Comparison of ENCODE assay signal across 14 cellular contexts in genomic region chr15:45168751-45169551, GRCh38. TPM values are rescaled to one million over a fixed set of nuclear protein-coding genes. Genes with fewer than 3 reads are reported as not detected.
A peak's percentile ranks its signal among the peaks of the same experiment; 100 is the strongest.
DNase-seq lines count a peak whose midpoint lies in the region; ATAC-seq and TF ChIP-seq lines count a peak whose summit lies in the region.
"Had no signal": no experiment of that assay in that cellular context is flagged by ENCODE, and none has a peak within 500 bp of the region (broad histone marks: within the 10 kb centered on the region; RNA-seq: fewer than 3 reads in every experiment).

No MANE protein-coding gene starts in this region.

- POLR2A ChIA-PET in SK-N-SH (lab: Yijun Ruan, JAX) = interaction anchor here (0.8 to 5.9 kb wide), 7 partner anchors 8 to 110 kb away, joined by 3 to 97 read pairs (median 6); partner anchors contain the start of gene SHF

- H3K9me2 ChIP-seq in SK-N-SH = no peaks in the 10 kb centered on the region

- peak overlapping the region; percentile 64 for H3K4me3 Mint-ChIP-seq in stimulated activated effector memory CD8-positive, alpha-beta T cell treated with anti-CD3 and anti-CD28 coated beads, Interleukin-12 subunit alpha, Interleukin-12 subunit beta, amount 100 ng/mL, for 72 hours

- peaks cover 29% of the 10 kb centered on the region for H3K36me3 Mint-ChIP-seq in stimulated activated effector memory CD8-positive, alpha-beta T cell treated with anti-CD3 and anti-CD28 coated beads, Interleukin-12 subunit alpha, Interleukin-12 subunit beta, amount 100 ng/mL, for 72 hours

- no peak for TF ChIP-seq EP300 in SK-N-SH (IDR thresholded peaks at IDR 0.05; ENCODE audit: borderline replicate concordance in 1 of 2, low read depth in 1 of 2, low read length in 1 of 2)

- H4K20me1 ChIP-seq in SK-N-SH (ENCODE audit: insufficient read depth) (no peaks in the 10 kb centered on the region), OCI-LY3 (ENCODE audit: insufficient read depth, low read length) (no peaks in the 10 kb centered on the region)

- H3K9me3 ChIP-seq in SK-N-SH (no peaks in the 10 kb centered on the region), OCI-LY3 (ENCODE audit: insufficient read depth, low read length) (no peaks in the 10 kb centered on the region)
- H3K9me3 ChIP-seq: HAP-1, right atrium auricular region, SJCRH30 had no signal

- no peak overlapping the region for H3K9ac ChIP-seq in SK-N-SH
- no peak overlapping the region for H3K9ac ChIP-seq in OCI-LY3 (ENCODE audit: low read length)

- peak overlapping the region; percentile 28 to 100; a peak in 3 of 4 replicates for H3K27ac ChIP-seq in SK-N-SH (ENCODE audit: low read depth in 2 of 2, low read length in 1 of 2)
- H3K27ac ChIP-seq in OCI-LY3 (ENCODE audit: low read length) = no peak overlapping the region
- H3K27ac ChIP-seq: SJCRH30 had no signal

- peak; percentile 82 for DNase-seq in SK-N-SH
- peak; percentile 81 to 91 for DNase-seq in erythroblast (lab: John Stamatoyannopoulos, UW)
- no peak for DNase-seq in stimulated activated effector memory CD8-positive, alpha-beta T cell treated with anti-CD3 and anti-CD28 coated beads, Interleukin-12 subunit alpha, Interleukin-12 subunit beta, amount 100 ng/mL, for 72 hours (ENCODE audit: low spot score in 2 of 2)
- DNase-seq in DMS79 treated with DMSO at 0.1 percent for 48 hours (lab: John Stamatoyannopoulos, UW) = no peak
- DNase-seq in OCI-M2 (lab: John Stamatoyannopoulos, UW; ENCODE audit: unreplicated experiment) = no peak
- DNase-seq in DMS153 (lab: John Stamatoyannopoulos, UW) = no peak
- DNase-seq: DMS79, mesenchymal stem cell, SJCRH30 had no signal

- CTCF ChIA-PET in SK-N-SH (lab: Yijun Ruan, JAX) = interaction anchor here (0.7 to 5.9 kb wide), 12 partner anchors 11 to 321 kb away, joined by 3 to 31 read pairs (median 9); partner anchors contain the start of gene SHF

- no peak for ATAC-seq in SK-N-SH treated with all-trans-retinoic acid at 6 μM for 48 hours
- ATAC-seq in stimulated activated effector memory CD8-positive, alpha-beta T cell treated with anti-CD3 and anti-CD28 coated beads, Interleukin-12 subunit alpha, Interleukin-12 subunit beta, amount 100 ng/mL, for 72 hours = no peak

- peaks cover 11 to 71% of the 10 kb centered on the region in 2 experiments for H3K4me1 ChIP-seq in SK-N-SH (ENCODE audit: control insufficient read depth in 1 of 2, insufficient read depth in 2 of 2, low read depth in 1 of 2, low read length in 1 of 2)
- peaks cover 22% of the 10 kb centered on the region for H3K4me1 ChIP-seq in OCI-LY3 (ENCODE audit: low read length)
- H3K4me1 ChIP-seq: SJCRH30 had no signal

- H3K36me3 ChIP-seq in SK-N-SH (replicated peaks in 1 of 2; ENCODE audit: control insufficient read depth in 1 of 2, insufficient read depth in 2 of 2, low read length in 1 of 2) (peaks cover 0 to 2% of the 10 kb centered on the region in 2 experiments), OCI-LY3 (replicated peaks; ENCODE audit: low read depth, low read length) (no peaks in the 10 kb centered on the region)
- H3K36me3 ChIP-seq: HAP-1, right atrium auricular region had no signal

- TF ChIP-seq CTCF in SK-N-SH (IDR thresholded peaks at IDR 0.05) (no peak), OCI-LY3 (IDR thresholded peaks at IDR 0.05; ENCODE audit: low read depth, low read length) (no peak)

- WGBS in SK-N-SH (ENCODE audit: low lambda C conversion rate) = 70% methylated on average over 9 of the region's 9 CpGs

- peak overlapping the region; percentile 90 for H3K27ac Mint-ChIP-seq in stimulated activated effector memory CD8-positive, alpha-beta T cell treated with anti-CD3 and anti-CD28 coated beads, Interleukin-12 subunit alpha, Interleukin-12 subunit beta, amount 100 ng/mL, for 72 hours
- H3K27ac Mint-ChIP-seq: activated T-helper 2 cell treated with anti-CD3 and anti-CD28 coated beads, Interferon-gamma antibody, Interleukin-2, Interleukin-4, amounts not matched to agents 10 μg/mL and 5 μg/mL and 100 μg/mL, durations not matched to agents 14 hours and 24 hours and 36 hours had no signal

- H2AFZ ChIP-seq in SK-N-SH (ENCODE audit: low read depth) = no peak overlapping the region
- no peak overlapping the region for H2AFZ ChIP-seq in OCI-LY3 (ENCODE audit: low read depth, low read length)

- no peak for TF ChIP-seq POLR2A in erythroblast (IDR thresholded peaks at IDR 0.05; ENCODE audit: low read length)

- H3K4me1 Mint-ChIP-seq in stimulated activated effector memory CD8-positive, alpha-beta T cell treated with anti-CD3 and anti-CD28 coated beads, Interleukin-12 subunit alpha, Interleukin-12 subunit beta, amount 100 ng/mL, for 72 hours = peaks cover 30% of the 10 kb centered on the region

- H3K4me2 ChIP-seq in SK-N-SH = no peak overlapping the region
- peak overlapping the region; percentile 20; the same call in 1 of the 2 replicates for H3K4me2 ChIP-seq in OCI-LY3 (ENCODE audit: low read length)

- H3K4me3 ChIP-seq in SK-N-SH (ENCODE audit: low read depth in 2 of 2, low read length in 1 of 2) = no peak overlapping the region; a peak in 1 of 4 replicates
- no peak overlapping the region for H3K4me3 ChIP-seq in OCI-LY3 (ENCODE audit: low read length)
- H3K4me3 ChIP-seq: HAP-1, right atrium auricular region, SJCRH30 had no signal

- no peaks in the 10 kb centered on the region for H3K9me3 Mint-ChIP-seq in stimulated activated effector memory CD8-positive, alpha-beta T cell treated with anti-CD3 and anti-CD28 coated beads, Interleukin-12 subunit alpha, Interleukin-12 subunit beta, amount 100 ng/mL, for 72 hours
- H3K9me3 Mint-ChIP-seq: activated T-helper 2 cell treated with anti-CD3 and anti-CD28 coated beads, Interferon-gamma antibody, Interleukin-2, Interleukin-4, amounts not matched to agents 10 μg/mL and 5 μg/mL and 100 μg/mL, durations not matched to agents 14 hours and 24 hours and 36 hours had no signal

- no peaks in the 10 kb centered on the region for H3K27me3 ChIP-seq in SK-N-SH (ENCODE audit: insufficient read depth)
- no peaks in the 10 kb centered on the region for H3K27me3 ChIP-seq in OCI-LY3 (ENCODE audit: low read depth, low read length)
- H3K27me3 ChIP-seq: right atrium auricular region, SJCRH30 had no signal

- peaks cover 6% of the 10 kb centered on the region for H3F3A ChIP-seq in SK-N-SH (replicated peaks; ENCODE audit: insufficient read depth)

- TF ChIP-seq RAD21 in SK-N-SH (IDR thresholded peaks at IDR 0.05; ENCODE audit: low read length) = no peak

- H3K79me2 ChIP-seq in SK-N-SH (ENCODE audit: insufficient read depth) (peaks cover 10% of the 10 kb centered on the region; the same call in 1 of the 2 replicates), OCI-LY3 (ENCODE audit: low read length) (peaks cover 11% of the 10 kb centered on the region)

TF ChIP-seq in SK-N-SH, 30 proteins besides CTCF, POLR2A, EP300 and RAD21:
- TF ChIP-seq MAX (IDR thresholded peaks at IDR 0.05; ENCODE audit: low read depth) (no peak), GATA2 (CRISPR knock-in tag; IDR thresholded peaks at IDR 0.05) (no peak), MXI1 (IDR thresholded peaks at IDR 0.05; ENCODE audit: low read depth, low read length) (0 out of 2 replicates have a peak, but pooled peaks have one; percentile 22), FOXJ3 (CRISPR knock-in tag; IDR thresholded peaks at IDR 0.05) (no peak), JUND (IDR thresholded peaks at IDR 0.05) (no peak), MEF2A (IDR thresholded peaks at IDR 0.05; ENCODE audit: borderline replicate concordance, low read depth) (no peak), SMC3 (IDR thresholded peaks at IDR 0.05; ENCODE audit: low read depth, low read length) (no peak)

TF ChIP-seq in SK-N-SH treated with all-trans-retinoic acid at 6 μM for 48 hours, 23 proteins besides CTCF, POLR2A, EP300 and RAD21:
- TF ChIP-seq CREB5 (CRISPR knock-in tag; IDR thresholded peaks at IDR 0.05; ENCODE audit: low read depth) (no peak), GLIS3 (CRISPR knock-in tag; IDR thresholded peaks at IDR 0.05) (no peak), ZC3H10 (CRISPR knock-in tag; IDR thresholded peaks at IDR 0.05) (no peak), TOX (CRISPR knock-in tag; IDR thresholded peaks at IDR 0.05; ENCODE audit: borderline replicate concordance) (no peak), SNAI2 (CRISPR knock-in tag; IDR thresholded peaks at IDR 0.05) (no peak), RARB (CRISPR knock-in tag; IDR thresholded peaks at IDR 0.05) (no peak)

RNA-seq across cellular contexts. Expression of gene SHF, which starts 18.8 kb away (rescaled TPM):
- 4.4 and 5.5 TPM in 2 replicates for polyA plus RNA-seq in SK-N-SH (2012; rRNA removed)
- polyA plus RNA-seq in SK-N-SH (2012; cell fraction: cytosol; rRNA removed) = 3.3 and 4.2 TPM in 2 replicates
- 4.8 and 7.5 TPM in 2 replicates for polyA plus RNA-seq in SK-N-SH (2012; cell fraction: nucleus; rRNA removed)

RNA-seq across cellular contexts. Expression of gene DUOX1, which starts 39.2 kb away (rescaled TPM):
- not detected in 2 replicates for polyA plus RNA-seq in SK-N-SH (2012; rRNA removed)
- under 0.01 and 0.01 TPM in 2 replicates for polyA plus RNA-seq in SK-N-SH (2012; cell fraction: cytosol; rRNA removed)
- 0.01 and 0.04 TPM in 2 replicates for polyA plus RNA-seq in SK-N-SH (2012; cell fraction: nucleus; rRNA removed)

RNA-seq across cellular contexts. Expression of gene DUOXA1, which starts 39.3 kb away (rescaled TPM):
- 0.02 TPM in 1 of 2 replicates, not detected in the other for polyA plus RNA-seq in SK-N-SH (2012; rRNA removed)
- polyA plus RNA-seq in SK-N-SH (2012; cell fraction: cytosol; rRNA removed) = 0.01 and 0.09 TPM in 2 replicates
- 0.44 and 1.2 TPM in 2 replicates for polyA plus RNA-seq in SK-N-SH (2012; cell fraction: nucleus; rRNA removed)

RNA-seq across cellular contexts. Expression of gene DUOXA2, which starts 54.8 kb away (rescaled TPM):
- not detected in 2 replicates for polyA plus RNA-seq in SK-N-SH (2012; rRNA removed)
- polyA plus RNA-seq in SK-N-SH (2012; cell fraction: cytosol; rRNA removed) = not detected in 2 replicates
- not detected in 2 replicates for polyA plus RNA-seq in SK-N-SH (2012; cell fraction: nucleus; rRNA removed)

RNA-seq across cellular contexts. Expression of gene DUOX2, which starts 55.0 kb away (rescaled TPM):
- polyA plus RNA-seq in SK-N-SH (2012; rRNA removed) = 0.02 TPM in 1 of 2 replicates, not detected in the other
- under 0.01 and 0.01 TPM in 2 replicates for polyA plus RNA-seq in SK-N-SH (2012; cell fraction: cytosol; rRNA removed)
- polyA plus RNA-seq in SK-N-SH (2012; cell fraction: nucleus; rRNA removed) = 0.02 TPM in 2 replicates

Comparison
In these comparisons a context has a peak if more than half of its experiments do, and no peak if none do; other contexts are left out.
1. DNase-seq: peak in SK-N-SH (single experiment) and erythroblast (2 of 2); none in stimulated activated effector memory CD8-positive, alpha-beta T cell treated with anti-CD3 and anti-CD28 coated beads, Interleukin-12 subunit alpha, Interleukin-12 subunit beta, amount 100 ng/mL, for 72 hours (0 of 2), DMS79 treated with DMSO at 0.1 percent for 48 hours (single experiment), OCI-M2 (single experiment) and DMS153 (single experiment).